8 cellular contexts compared by ENCODE assay signal in the genomic region with DNA sequence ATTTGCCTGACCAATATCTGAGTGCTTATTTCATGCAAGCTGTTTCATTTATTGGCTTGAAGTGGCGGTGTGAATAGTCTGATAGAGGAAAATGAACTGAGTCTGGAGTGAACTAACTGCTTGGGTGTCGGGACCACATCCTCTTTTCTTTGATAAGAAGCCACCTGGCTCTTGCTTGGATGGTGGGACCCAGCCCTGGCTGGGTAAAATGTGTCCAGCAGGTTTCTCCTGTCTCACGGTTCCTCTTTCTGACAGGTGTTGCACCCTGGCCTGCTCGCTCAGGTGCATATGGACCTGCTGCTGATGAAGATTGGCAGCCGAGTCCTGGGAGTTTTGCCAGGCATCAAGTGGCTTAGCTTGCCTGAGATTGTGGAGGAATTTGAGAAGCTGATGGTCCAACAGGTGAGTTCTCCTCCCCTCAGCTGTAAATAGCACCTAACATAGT. TPM values are rescaled to one million over a fixed set of nuclear protein-coding genes. Genes with fewer than 3 reads are reported as not detected.
A peak's percentile ranks its signal among the peaks of the same experiment; 100 is the strongest.
DNase-seq lines count a peak whose midpoint lies in the region; ATAC-seq, FAIRE-seq and TF ChIP-seq lines count a peak whose summit lies in the region.

No MANE protein-coding gene starts in this region.

- H3K4me3 ChIP-seq in dorsolateral prefrontal cortex (peak overlapping the region in 56 of 59 donors; percentile 14 to 98 (median 83)), transverse colon (peak overlapping the region in 3 of 4 donors; percentile 78 to 83 (median 79)), kidney (ENCODE audit: low read length in 2 of 2) (no peak overlapping the region), smooth muscle cell (no peak overlapping the region)

- peaks cover 0 to 3% (median 1%) of the 10 kb centered on the region in 4 donors for H3K36me3 ChIP-seq in transverse colon
- peaks cover 3 to 4% of the 10 kb centered on the region in 2 donors for H3K36me3 ChIP-seq in kidney (ENCODE audit: control insufficient read depth in 1 of 2, insufficient read depth in 2 of 2, low read length in 2 of 2)
- H3K36me3 ChIP-seq in smooth muscle cell (ENCODE audit: low read depth) = no peaks in the 10 kb centered on the region

- WGBS in transverse colon (ENCODE audit: low coverage in 1 of 2), 2 donors = 40 to 52% methylated on average over 1 to 5 of the region's 5 CpGs
- 95% methylated on average over 5 of the region's 5 CpGs for WGBS in smooth muscle cell (ENCODE audit: low lambda C conversion rate)

- H3F3A ChIP-seq in smooth muscle cell (ENCODE audit: low read depth) = peaks cover 3% of the 10 kb centered on the region

- ATAC-seq in GM18511 (IDR thresholded peaks at IDR 0.05; ENCODE audit: unreplicated experiment) = peak; percentile 28

- TF ChIP-seq CTCF in 22Rv1 (IDR thresholded peaks at IDR 0.05) (no peak), dorsolateral prefrontal cortex (IDR thresholded peaks at IDR 0.05 in 54 of 56, conservative IDR thresholded peaks at IDR 0.05 in 2 of 56; ENCODE audit: low read depth in 1 of 56, partially characterized antibody in 56 of 56) (no peak), transverse colon (IDR thresholded peaks at IDR 0.05) (no peak), kidney (IDR thresholded peaks at IDR 0.05; ENCODE audit: borderline replicate concordance, extremely low read depth, insufficient read depth) (no peak), smooth muscle cell (IDR thresholded peaks at IDR 0.05; ENCODE audit: borderline replicate concordance, insufficient read depth, poor library complexity, severe bottlenecking) (no peak)

- no peak for TF ChIP-seq EP300 in transverse colon (IDR thresholded peaks at IDR 0.05; ENCODE audit: low read depth)

- no peak for FAIRE-seq in kidney (lab: Jason Lieb, UNC)

- H4K20me1 ChIP-seq in smooth muscle cell (ENCODE audit: low read depth) = no peaks in the 10 kb centered on the region

- DNase-seq in NCI-H1105 treated with DMSO at 0.1 percent for 48 hours (lab: John Stamatoyannopoulos, UW) (peak; percentile 70), dorsolateral prefrontal cortex (peak in 4 of 10 donors; percentile 24 to 46 (median 32)), transverse colon (peak; percentile 42), kidney (no peak), smooth muscle cell (lab: John Stamatoyannopoulos, UW; ENCODE audit: unreplicated experiment) (no peak), SHP77 (lab: John Stamatoyannopoulos, UW) (no peak)

- intact Hi-C loops in dorsolateral prefrontal cortex (cut with DNase I) = loop anchor here (2.0 to 10.0 kb wide), 3 partner anchors 20 to 250 kb away; a partner anchor contains a TSS
- intact Hi-C loops in transverse colon (cut with DNase I; ENCODE audit: low total_unique reads) = no loop called here
- intact Hi-C loops in kidney (cut with DNase I) = no loop called here

- H3K27ac ChIP-seq in 22Rv1 (peak overlapping the region; percentile 91; the same call in 1 of the 2 replicates), dorsolateral prefrontal cortex (peak overlapping the region in 49 of 59 donors; percentile 29 to 97 (median 91)), transverse colon (peak overlapping the region; percentile 90 to 96 (median 93)), kidney (ENCODE audit: low read depth in 2 of 2, low read length in 2 of 2) (no peak overlapping the region), smooth muscle cell (ENCODE audit: low read depth) (no peak overlapping the region)

- H3K9me3 ChIP-seq in transverse colon (no peaks in the 10 kb centered on the region), kidney (ENCODE audit: control insufficient read depth in 1 of 2, low read length in 2 of 2) (no peaks in the 10 kb centered on the region), smooth muscle cell (replicated peaks; ENCODE audit: low read depth) (no peaks in the 10 kb centered on the region)

- no peak overlapping the region for H2AFZ ChIP-seq in smooth muscle cell (ENCODE audit: low read depth)

- H3K4me2 ChIP-seq in smooth muscle cell = no peak overlapping the region

- peaks cover 17 to 37% (median 25%) of the 10 kb centered on the region in 4 donors for H3K4me1 ChIP-seq in transverse colon
- H3K4me1 ChIP-seq in kidney (ENCODE audit: control insufficient read depth in 1 of 2, insufficient read depth in 1 of 2, low read depth in 1 of 2, low read length in 2 of 2) = peaks cover 0 to 18% of the 10 kb centered on the region in 2 donors
- H3K4me1 ChIP-seq in smooth muscle cell (ENCODE audit: low read depth) = no peaks in the 10 kb centered on the region

- in situ Hi-C loops in transverse colon (cut with MboI; ENCODE audit: low pct_ligation_motif_present in 1 of 4, low pct_unique_long_range_greater_than_20kb in 1 of 4, low sequenced_read_pairs in 3 of 4) = no loop called here

- H3K9ac ChIP-seq in kidney (ENCODE audit: low read length in 2 of 2) (peak overlapping the region in 1 of 2 donors; percentile 10), smooth muscle cell (ENCODE audit: low read depth) (no peak overlapping the region)

- H3K79me2 ChIP-seq in smooth muscle cell (ENCODE audit: low read depth) = no peaks in the 10 kb centered on the region

- H3K27me3 ChIP-seq in dorsolateral prefrontal cortex (no peaks in the 10 kb centered on the region), transverse colon (no peaks in the 10 kb centered on the region), smooth muscle cell (ENCODE audit: low read depth) (no peaks in the 10 kb centered on the region)

- no peak for TF ChIP-seq POLR2A in transverse colon (IDR thresholded peaks at IDR 0.05)

RNA-seq across cellular contexts. Expression of a gene that starts 1.6 kb away (rescaled TPM):
- total RNA-seq in dorsolateral prefrontal cortex = 10 to 100 TPM; 18.7 to 40.2 (median 29.5) TPM
- 10 to 100 TPM; 31.6 to 43.8 (median 37.4) TPM for total RNA-seq in transverse colon
- total RNA-seq in kidney = 18.7 TPM
- 18.8 TPM for polyA plus RNA-seq in kidney (ENCODE audit: insufficient read depth, low read depth, low replicate concordance)
- total RNA-seq in smooth muscle cell = 8.0 and 10.8 TPM in 2 replicates
- polyA plus RNA-seq in smooth muscle cell = 10.5 and 13.0 TPM in 2 replicates

RNA-seq across cellular contexts. Expression of a gene that starts 22.1 kb away (rescaled TPM):
- total RNA-seq in dorsolateral prefrontal cortex (100 to 1,000 TPM; 147 to 282 (median 221) TPM), transverse colon (100 to 1,000 TPM in 3 of 4 donors, 10 to 100 TPM in 1; 69.9 to 284 (median 230) TPM), kidney (255 TPM), smooth muscle cell (380 TPM in 2 replicates)
- polyA plus RNA-seq in kidney (ENCODE audit: insufficient read depth, low read depth, low replicate concordance) (998 TPM), smooth muscle cell (376 and 384 TPM in 2 replicates)

RNA-seq across cellular contexts. Expression of a gene that starts 33.8 kb away (rescaled TPM):
- total RNA-seq in dorsolateral prefrontal cortex (10 to 100 TPM; 19.7 to 79.9 (median 34.1) TPM), transverse colon (10 to 100 TPM in 1 of 4 donors, 1 to 10 TPM in 3; 4.1 to 19.9 (median 7.1) TPM), kidney (18.0 TPM), smooth muscle cell (2.8 and 4.6 TPM in 2 replicates)
- polyA plus RNA-seq in kidney (ENCODE audit: insufficient read depth, low read depth, low replicate concordance) (6.5 TPM), smooth muscle cell (1.8 and 5.5 TPM in 2 replicates)

Comparison
In these comparisons a context has a peak if more than half of its experiments do, and no peak if none do; other contexts are left out.
1. H3K27ac ChIP-seq: peak in 22Rv1 (single experiment), dorsolateral prefrontal cortex (49 of 59) and transverse colon (4 of 4); none in kidney (0 of 2) and smooth muscle cell (single experiment).
2. DNase-seq: peak in NCI-H1105 treated with DMSO at 0.1 percent for 48 hours (single experiment) and transverse colon (single experiment); none in kidney (single experiment), smooth muscle cell (single experiment) and SHP77 (0 of 2).
3. H3K4me3 ChIP-seq: peak in dorsolateral prefrontal cortex (56 of 59) and transverse colon (3 of 4); none in kidney (0 of 2) and smooth muscle cell (single experiment).
4. intact Hi-C loops: an anchor here in dorsolateral prefrontal cortex (2.0 to 10.0 kb wide); none called in transverse colon and kidney.